Comparison of ENCODE assay signal across 8 cellular contexts in the genomic region with DNA sequence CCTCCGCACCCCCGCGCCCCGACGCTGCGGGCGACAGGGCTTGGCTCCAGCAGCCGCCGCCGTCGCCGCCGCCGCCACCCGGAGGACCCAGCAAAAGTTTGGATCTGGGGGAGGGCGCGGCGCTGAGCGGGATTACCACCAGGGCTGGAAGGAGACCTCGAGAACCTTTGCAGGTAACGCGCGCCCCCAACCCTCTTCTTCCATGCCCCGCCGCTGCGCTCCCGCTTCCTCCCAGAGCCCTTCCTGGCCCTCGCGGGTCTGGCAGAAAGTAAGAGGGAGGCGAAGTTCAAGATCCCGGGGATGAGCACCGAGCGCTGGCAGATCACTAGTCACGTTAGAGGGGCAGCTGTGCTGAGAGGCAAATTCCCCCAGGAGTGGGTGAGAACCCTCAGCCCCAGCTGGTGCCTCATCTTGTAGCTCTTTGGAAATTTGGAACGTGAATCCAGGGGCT. TPM values are rescaled to one million over a fixed set of nuclear protein-coding genes. Genes with fewer than 3 reads are reported as not detected.
DNase-seq lines count a peak whose midpoint lies in the region; ATAC-seq and TF ChIP-seq lines count a peak whose summit lies in the region.

No MANE protein-coding gene starts in this region.

- TF ChIP-seq CTCF in brain microvascular endothelial cell (IDR thresholded peaks at IDR 0.05; ENCODE audit: low read depth, low read length, missing control alignments) (no peak), testis (IDR thresholded peaks at IDR 0.05) (no peak)

- H3K27me3 Mint-ChIP-seq in immature natural killer cell (ENCODE audit: low read depth in 3 of 3), result peaks cover 16 to 51% (median 23%) of the 10 kb centered on the region in 3 donors

- H3K9me3 Mint-ChIP-seq in immature natural killer cell, result peaks cover 0 to 5% (median 0%) of the 10 kb centered on the region in 6 donors
- H3K9me3 Mint-ChIP-seq in activated naive CD4-positive, alpha-beta T cell treated with anti-CD3 and anti-CD28 coated beads, Interleukin-2, amount 50 U/mL, for 72 hours, result peaks cover 3 to 5% of the 10 kb centered on the region in 2 donors

- H3K27me3 ChIP-seq in brain microvascular endothelial cell (replicated peaks), result no peaks in the 10 kb centered on the region
- no peaks in the 10 kb centered on the region for H3K27me3 ChIP-seq in testis

- H3K4me1 Mint-ChIP-seq in immature natural killer cell, result peaks cover 38 to 50% of the 10 kb centered on the region in 2 donors

- intact Hi-C loops in testis (cut with DNase I; ENCODE audit: low total_unique reads), result no loop called here

- peaks cover 3% of the 10 kb centered on the region for H3K4me1 ChIP-seq in testis

- in situ Hi-C loops in brain microvascular endothelial cell (cut with HindIII; ENCODE audit: low pct_ligation_motif_present, low sequenced_read_pairs), result no loop called here

- ATAC-seq in HG03442 (IDR thresholded peaks at IDR 0.05; ENCODE audit: unreplicated experiment) (no peak), HG02973 (IDR thresholded peaks at IDR 0.05; ENCODE audit: unreplicated experiment) (no peak)
- ATAC-seq in activated naive CD4-positive, alpha-beta T cell treated with anti-CD3 and anti-CD28 coated beads, Interleukin-2, amount 50 U/mL, for 72 hours, result no peak

- no peaks in the 10 kb centered on the region for H3K36me3 ChIP-seq in brain microvascular endothelial cell (replicated peaks)
- H3K36me3 ChIP-seq in testis (ENCODE audit: low read depth, missing control alignments), result no peaks in the 10 kb centered on the region

- peak overlapping the region in 3 of 5 donors; percentile 46 to 70 (median 59) for H3K4me3 Mint-ChIP-seq in immature natural killer cell

- peak; percentile 29 for DNase-seq in HuH-7.5 (ENCODE audit: low spot score)
- no peak for DNase-seq in brain microvascular endothelial cell
- no peak for DNase-seq in immature natural killer cell
- peak; percentile 21 for DNase-seq in testis
- DNase-seq in stimulated activated CD4-positive, alpha-beta T cell treated with anti-CD3 and anti-CD28 coated beads, Interleukin-15, amount 100 ng/mL, for 24 hours, result no peak
- no peak for DNase-seq in activated naive CD4-positive, alpha-beta T cell treated with anti-CD3 and anti-CD28 coated beads, Interleukin-2, amount 50 U/mL, for 72 hours (ENCODE audit: low spot score in 2 of 2)

- H3K27ac ChIP-seq in brain microvascular endothelial cell, result no peak overlapping the region
- peak overlapping the region; percentile 66 to 92 for H3K27ac ChIP-seq in testis

- TF ChIP-seq POLR2A in testis (IDR thresholded peaks at IDR 0.05), result no peak

- H3K27ac Mint-ChIP-seq in immature natural killer cell, result no peak overlapping the region
- H3K27ac Mint-ChIP-seq in activated naive CD4-positive, alpha-beta T cell treated with anti-CD3 and anti-CD28 coated beads, Interleukin-2, amount 50 U/mL, for 72 hours, result no peak overlapping the region

- no peaks in the 10 kb centered on the region for H3K9me3 ChIP-seq in testis

- WGBS in testis, 2 donors, result 1% methylated on average over 20 to 35 of the region's 35 CpGs

- peaks cover 0 to 4% (median 3%) of the 10 kb centered on the region in 3 donors for H3K36me3 Mint-ChIP-seq in immature natural killer cell
- H3K36me3 Mint-ChIP-seq in activated naive CD4-positive, alpha-beta T cell treated with anti-CD3 and anti-CD28 coated beads, Interleukin-2, amount 50 U/mL, for 72 hours, result peaks cover 14 to 40% of the 10 kb centered on the region in 2 donors

- H3K4me3 ChIP-seq in brain microvascular endothelial cell (ENCODE audit: low read depth, low read length), result peak overlapping the region; percentile 77
- peak overlapping the region; percentile 72 to 76 for H3K4me3 ChIP-seq in testis

RNA-seq across cellular contexts. Expression of gene FLRT2, which starts 3.9 kb away (rescaled TPM):
- polyA plus RNA-seq in immature natural killer cell (not detected), testis (ENCODE audit: insufficient read depth, low read depth, low replicate concordance) (20.1 TPM)
- total RNA-seq in testis, result 100 to 1,000 TPM in 1 of 2 donors, 10 to 100 TPM in 1; 34.4 to 134 TPM
- total RNA-seq in activated naive CD4-positive, alpha-beta T cell treated with anti-CD3 and anti-CD28 coated beads, Interleukin-2, amount 50 U/mL, for 72 hours, result not detected

Comparison
In these comparisons a context has a peak if more than half of its experiments do, and no peak if none do; other contexts are left out.
1. DNase-seq: peak in HuH-7.5 (single experiment) and testis (single experiment); none in brain microvascular endothelial cell (single experiment), immature natural killer cell (0 of 3), stimulated activated CD4-positive, alpha-beta T cell treated with anti-CD3 and anti-CD28 coated beads, Interleukin-15, amount 100 ng/mL, for 24 hours (single experiment) and activated naive CD4-positive, alpha-beta T cell treated with anti-CD3 and anti-CD28 coated beads, Interleukin-2, amount 50 U/mL, for 72 hours (0 of 2).
2. RNA of gene FLRT2, which starts 3.9 kb away (total RNA-seq): 34.4 to 134 TPM in testis; not detected in activated naive CD4-positive, alpha-beta T cell treated with anti-CD3 and anti-CD28 coated beads, Interleukin-2, amount 50 U/mL, for 72 hours; every median in the first group is over 10 times any median in the second.